In genomic region chr1:244322791-244323521, GRCh38 we compare ENCODE assay signal across 8 cellular contexts.
A peak's percentile ranks its signal among the peaks of the same experiment; 100 is the strongest.
DNase-seq lines count a peak whose midpoint lies in the region; ATAC-seq and TF ChIP-seq lines count a peak whose summit lies in the region.

No MANE protein-coding gene starts in this region.

- peaks cover 23 to 81% (median 74%) of the 10 kb centered on the region in 10 experiments for H3K4me1 ChIP-seq in BLaER1 treated with 17β-estradiol and CSF1 and Interleukin-3, amounts not matched to agents 10 nM and 100 nM
- H3K4me1 ChIP-seq in HUES6 (ENCODE audit: control insufficient read depth, insufficient read depth, low read length) (peaks cover 11% of the 10 kb centered on the region), parathyroid adenoma (peaks cover 3% of the 10 kb centered on the region), MM.1S (ENCODE audit: low read length) (no peaks in the 10 kb centered on the region)

- H3K79me2 ChIP-seq in parathyroid adenoma: no peaks in the 10 kb centered on the region
- H3K79me2 ChIP-seq in MM.1S (ENCODE audit: low read length): no peaks in the 10 kb centered on the region

- H3K27ac Mint-ChIP-seq in activated T-cell treated with anti-CD3 and anti-CD28 coated beads, Interleukin-2, amount 50 U/mL, for 24 hours: peak overlapping the region; percentile 65

- peaks cover 0 to 12% (median 2%) of the 10 kb centered on the region in 11 experiments; a peak in 6 of 22 replicates for H3K9me3 ChIP-seq in BLaER1 treated with 17β-estradiol and CSF1 and Interleukin-3, amounts not matched to agents 10 nM and 100 nM (replicated peaks in 1 of 11)
- H3K9me3 ChIP-seq in HUES6 (ENCODE audit: control insufficient read depth, insufficient read depth, low read depth, low read length) (peaks cover 5% of the 10 kb centered on the region; the same call in 1 of the 2 replicates), parathyroid adenoma (ENCODE audit: control insufficient read depth, low read length) (no peaks in the 10 kb centered on the region), MM.1S (replicated peaks; ENCODE audit: insufficient read depth, low read length) (no peaks in the 10 kb centered on the region)

- H3K4me1 Mint-ChIP-seq in activated T-cell treated with anti-CD3 and anti-CD28 coated beads, Interleukin-2, amount 50 U/mL, for 24 hours (ENCODE audit: low read depth): peaks cover 57% of the 10 kb centered on the region

- H4K20me1 ChIP-seq in BLaER1 treated with 17β-estradiol and CSF1 and Interleukin-3, amounts not matched to agents 10 nM and 100 nM: no peaks in the 10 kb centered on the region
- no peaks in the 10 kb centered on the region for H4K20me1 ChIP-seq in MM.1S (ENCODE audit: insufficient read depth, low read length)

- H3K36me3 ChIP-seq in BLaER1 treated with 17β-estradiol and CSF1 and Interleukin-3, amounts not matched to agents 10 nM and 100 nM: no peaks in the 10 kb centered on the region; a peak in 1 of 22 replicates
- H3K36me3 ChIP-seq in HUES6 (ENCODE audit: control insufficient read depth, insufficient read depth, low read length): no peaks in the 10 kb centered on the region
- no peaks in the 10 kb centered on the region for H3K36me3 ChIP-seq in parathyroid adenoma (ENCODE audit: control insufficient read depth, insufficient read depth, low read length)
- no peaks in the 10 kb centered on the region for H3K36me3 ChIP-seq in MM.1S (replicated peaks; ENCODE audit: insufficient read depth, low read length)

- peak overlapping the region; percentile 11 for H3K4me3 Mint-ChIP-seq in activated T-cell treated with anti-CD3 and anti-CD28 coated beads, Interleukin-2, amount 50 U/mL, for 24 hours

- H3K4me3 ChIP-seq in BLaER1 treated with 17β-estradiol and CSF1 and Interleukin-3, amounts not matched to agents 10 nM and 100 nM: peak overlapping the region in 5 of 10 experiments; percentile 31 to 57 (median 51); a peak in 8 of 20 replicates
- H3K4me3 ChIP-seq in HUES6 (ENCODE audit: low read depth, low read length) (peak overlapping the region; percentile 21; the same call in 1 of the 2 replicates), fibroblast of villous mesenchyme (ENCODE audit: low read depth, low read length) (no peak overlapping the region), parathyroid adenoma (ENCODE audit: low read depth, low read length) (peak overlapping the region; percentile 12), MM.1S (ENCODE audit: low read length) (no peak overlapping the region)

- DNase-seq in activated T-cell treated with anti-CD3 and anti-CD28 coated beads, Interleukin-2, amount 50 U/mL, for 24 hours: no peak
- peak; percentile 96 for DNase-seq in fibroblast of villous mesenchyme (ENCODE audit: low read depth)
- no peak for DNase-seq in MM.1S
- DNase-seq in NCI-H2171 (lab: John Stamatoyannopoulos, UW): no peak

- peak overlapping the region in 9 of 11 experiments; percentile 55 to 86 (median 76); a peak in 18 of 22 replicates for H3K9ac ChIP-seq in BLaER1 treated with 17β-estradiol and CSF1 and Interleukin-3, amounts not matched to agents 10 nM and 100 nM
- H3K9ac ChIP-seq in HUES6 (ENCODE audit: low read length): peak overlapping the region; percentile 48
- no peak overlapping the region for H3K9ac ChIP-seq in parathyroid adenoma
- H3K9ac ChIP-seq in MM.1S (ENCODE audit: low read length): no peak overlapping the region

- no peaks in the 10 kb centered on the region for H3K9me2 ChIP-seq in MM.1S (replicated peaks; ENCODE audit: insufficient read depth, low read length)

- no peaks in the 10 kb centered on the region for H3K27me3 ChIP-seq in BLaER1 treated with 17β-estradiol and CSF1 and Interleukin-3, amounts not matched to agents 10 nM and 100 nM
- H3K27me3 ChIP-seq in HUES6 (ENCODE audit: control insufficient read depth, insufficient read depth, low read length) (no peaks in the 10 kb centered on the region), parathyroid adenoma (ENCODE audit: control insufficient read depth, insufficient read depth, low read length) (no peaks in the 10 kb centered on the region), MM.1S (replicated peaks; ENCODE audit: insufficient read depth, low read length) (no peaks in the 10 kb centered on the region)

- no peaks in the 10 kb centered on the region for H3K27me3 Mint-ChIP-seq in activated T-cell treated with anti-CD3 and anti-CD28 coated beads, Interleukin-2, amount 50 U/mL, for 24 hours

- H3K27ac ChIP-seq in BLaER1 treated with 17β-estradiol and CSF1 and Interleukin-3, amounts not matched to agents 10 nM and 100 nM: peak overlapping the region; percentile 5 to 99 (median 96); a peak in 20 of 22 replicates
- H3K27ac ChIP-seq in HUES6 (ENCODE audit: low read depth, low read length) (peak overlapping the region; percentile 84), parathyroid adenoma (peak overlapping the region; percentile 82), MM.1S (ENCODE audit: low read length) (no peak overlapping the region)

- no peaks in the 10 kb centered on the region for H3K9me3 Mint-ChIP-seq in activated T-cell treated with anti-CD3 and anti-CD28 coated beads, Interleukin-2, amount 50 U/mL, for 24 hours

- H3F3A ChIP-seq in MM.1S (ENCODE audit: insufficient read depth, low read length): no peaks in the 10 kb centered on the region

- no peaks in the 10 kb centered on the region for H3K36me3 Mint-ChIP-seq in activated T-cell treated with anti-CD3 and anti-CD28 coated beads, Interleukin-2, amount 50 U/mL, for 24 hours (ENCODE audit: low read depth)

- TF ChIP-seq CTCF in fibroblast of villous mesenchyme (IDR thresholded peaks at IDR 0.05; ENCODE audit: insufficient read depth, low read depth, low read length) (no peak), parathyroid adenoma (IDR thresholded peaks at IDR 0.05) (no peak), MM.1S (IDR thresholded peaks at IDR 0.05; ENCODE audit: low read length) (no peak)

- H2AFZ ChIP-seq in parathyroid adenoma (peak overlapping the region; percentile 64), MM.1S (ENCODE audit: low read length) (no peak overlapping the region)

- ATAC-seq in GM19463 (IDR thresholded peaks at IDR 0.05; ENCODE audit: unreplicated experiment): no peak

- peak overlapping the region in 10 of 11 experiments; percentile 8 to 96 (median 80); a peak in 18 of 22 replicates for H3K4me2 ChIP-seq in BLaER1 treated with 17β-estradiol and CSF1 and Interleukin-3, amounts not matched to agents 10 nM and 100 nM
- H3K4me2 ChIP-seq in parathyroid adenoma (ENCODE audit: low read length): peak overlapping the region; percentile 39
- no peak overlapping the region for H3K4me2 ChIP-seq in MM.1S (ENCODE audit: low read depth, low read length)

Comparison
In these comparisons a context has a peak if more than half of its experiments do, and no peak if none do; other contexts are left out.
1. H3K4me3 ChIP-seq: peak in HUES6 (single experiment) and parathyroid adenoma (single experiment); none in fibroblast of villous mesenchyme (single experiment) and MM.1S (single experiment).
2. H3K9ac ChIP-seq: peak in BLaER1 treated with 17β-estradiol and CSF1 and Interleukin-3, amounts not matched to agents 10 nM and 100 nM (9 of 11) and HUES6 (single experiment); none in parathyroid adenoma (single experiment) and MM.1S (single experiment).